In the genomic region with DNA sequence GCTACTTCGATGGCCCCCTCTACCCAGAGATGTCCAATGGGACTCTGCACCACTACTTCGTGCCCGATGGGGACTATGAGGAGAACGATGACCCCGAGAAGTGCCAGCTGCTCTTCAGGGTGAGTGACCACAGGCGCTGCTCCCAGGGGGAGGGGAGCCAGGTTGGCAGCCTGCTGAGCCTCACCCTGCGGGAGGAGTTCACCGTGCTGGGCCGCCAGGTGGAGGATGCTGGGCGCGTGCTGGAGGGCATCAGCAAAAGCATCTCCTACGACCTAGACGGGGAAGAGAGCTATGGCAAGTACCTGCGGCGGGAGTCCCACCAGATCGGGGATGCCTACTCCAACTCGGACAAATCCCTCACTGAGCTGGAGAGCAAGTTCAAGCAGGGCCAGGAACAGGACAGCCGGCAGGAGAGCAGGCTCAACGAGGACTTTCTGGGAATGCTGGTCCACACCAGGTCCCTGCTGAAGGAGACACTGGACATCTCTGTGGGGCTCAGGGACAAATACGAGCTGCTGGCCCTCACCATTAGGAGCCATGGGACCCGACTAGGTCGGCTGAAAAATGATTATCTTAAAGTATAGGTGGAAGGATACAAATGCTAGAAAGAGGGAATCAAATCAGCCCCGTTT, we compare ENCODE assay signal across 9 cellular contexts. TPM values are rescaled to one million over a fixed set of nuclear protein-coding genes. Genes with fewer than 3 reads are reported as not detected.
DNase-seq lines count a peak whose midpoint lies in the region; ATAC-seq and TF ChIP-seq lines count a peak whose summit lies in the region.
"Had no signal": no experiment of that assay in that cellular context is flagged by ENCODE, and none has a peak within 500 bp of the region (broad histone marks: within the 10 kb centered on the region; RNA-seq: fewer than 3 reads in every experiment).

No MANE protein-coding gene starts in this region.

- TF ChIP-seq CTCF in mammary epithelial cell (conservative IDR thresholded peaks at IDR 0.05 in 1 of 2, IDR thresholded peaks at IDR 0.05 in 1 of 2; ENCODE audit: extremely low read depth in 1 of 2, insufficient read depth in 1 of 2, low read depth in 1 of 2, low read length in 2 of 2) (no peak), psoas muscle (IDR thresholded peaks at IDR 0.05) (no peak)

- DNase-seq in mammary epithelial cell (no peak), psoas muscle (peak; percentile 31 to 58), HK-2 (ENCODE audit: unreplicated experiment) (no peak)
- no peak for DNase-seq in activated CD8-positive, alpha-beta T cell treated with anti-CD3 and anti-CD28 coated beads, Interleukin-2, amount 10 ng/mL, durations not matched to agents 7 days and 5 days
- DNase-seq: CD8-positive, alpha-beta T cell had no signal

- H3K27me3 ChIP-seq in mammary epithelial cell (ENCODE audit: insufficient read depth, low read length) = no peaks in the 10 kb centered on the region
- peaks cover 8% of the 10 kb centered on the region for H3K27me3 ChIP-seq in iPS-18a (ENCODE audit: control insufficient read depth, insufficient read depth, low read length)
- no peaks in the 10 kb centered on the region for H3K27me3 ChIP-seq in psoas muscle (ENCODE audit: insufficient read depth in 3 of 3, low read length in 2 of 3)

- intact Hi-C loops in mammary epithelial cell (cut with micrococcal nuclease) (no loop called here), psoas muscle (cut with DNase I) (no loop called here)

- peaks cover 3% of the 10 kb centered on the region for H3K9me3 Mint-ChIP-seq in activated CD8-positive, alpha-beta T cell treated with anti-CD3 and anti-CD28 coated beads, Interleukin-2, amount 10 ng/mL, durations not matched to agents 7 days and 5 days (ENCODE audit: insufficient read depth)
- H3K9me3 Mint-ChIP-seq: CD8-positive, alpha-beta T cell had no signal

- H3K4me3 ChIP-seq in mammary epithelial cell (replicated peaks in 1 of 3; ENCODE audit: insufficient read depth in 1 of 3, low read depth in 2 of 3, low read length in 3 of 3) (peak overlapping the region in 2 of 3 experiments; percentile 57 to 75), iPS-18a (ENCODE audit: low read length) (peak overlapping the region; percentile 45), psoas muscle (peak overlapping the region; percentile 66)

- H3K4me2 ChIP-seq in mammary epithelial cell (ENCODE audit: insufficient read depth, low read depth, low read length) = peak overlapping the region; percentile 96

- in situ Hi-C loops in mammary epithelial cell (cut with MboI; ENCODE audit: low sequenced_read_pairs in 2 of 2) = no loop called here

- H3K27me3 Mint-ChIP-seq in activated CD8-positive, alpha-beta T cell treated with anti-CD3 and anti-CD28 coated beads, Interleukin-2, amount 10 ng/mL, durations not matched to agents 7 days and 5 days (ENCODE audit: low read depth) = no peaks in the 10 kb centered on the region

- no peaks in the 10 kb centered on the region for H4K20me1 ChIP-seq in mammary epithelial cell (ENCODE audit: insufficient read depth, low read length)

- peak overlapping the region; percentile 46; the same call in 1 of the 2 replicates for H3K9ac ChIP-seq in ES-I3 (ENCODE audit: low read depth, low read length)
- no peak overlapping the region for H3K9ac ChIP-seq in mammary epithelial cell (ENCODE audit: insufficient read depth, low read length)
- no peak overlapping the region for H3K9ac ChIP-seq in iPS-18a (ENCODE audit: low read length)

- POLR2A ChIA-PET in activated CD8-positive, alpha-beta T cell treated with anti-CD3 and anti-CD28 coated beads, Interleukin-2, amount 10 ng/mL, durations not matched to agents 7 days and 5 days (lab: Charles Lee) = no interaction called here

- H3K79me2 ChIP-seq in mammary epithelial cell (ENCODE audit: insufficient read depth, low read length) = no peaks in the 10 kb centered on the region

- dilution Hi-C loops in mammary epithelial cell (cut with HindIII; ENCODE audit: low sequenced_read_pairs) = no loop called here

- no peaks in the 10 kb centered on the region for H3K4me1 Mint-ChIP-seq in activated CD8-positive, alpha-beta T cell treated with anti-CD3 and anti-CD28 coated beads, Interleukin-2, amount 10 ng/mL, durations not matched to agents 7 days and 5 days (ENCODE audit: low read depth)

- H3K9me3 ChIP-seq in ES-I3 (ENCODE audit: control insufficient read depth, insufficient read depth, low read length) (no peaks in the 10 kb centered on the region), mammary epithelial cell (replicated peaks; ENCODE audit: insufficient read depth, low read length) (no peaks in the 10 kb centered on the region), iPS-18a (ENCODE audit: control insufficient read depth, low read depth, low read length) (no peaks in the 10 kb centered on the region), psoas muscle (no peaks in the 10 kb centered on the region)

- no TSS peak for BruUV-seq in mammary epithelial cell (replicated peaks; lab: Mats Ljungman, UMichigan)

- H3K27ac ChIP-seq in mammary epithelial cell (ENCODE audit: insufficient read depth, low read depth, low read length) (no peak overlapping the region), iPS-18a (ENCODE audit: low read length) (no peak overlapping the region), psoas muscle (peak overlapping the region; percentile 50)

- CTCF ChIA-PET in mammary epithelial cell (lab: Charles Lee; ENCODE audit: low non-redundant PET) = no interaction called here
- CTCF ChIA-PET in activated CD8-positive, alpha-beta T cell treated with anti-CD3 and anti-CD28 coated beads, Interleukin-2, amount 10 ng/mL, durations not matched to agents 7 days and 5 days (lab: Charles Lee) = no interaction called here

- no peak overlapping the region for H3K27ac Mint-ChIP-seq in activated CD8-positive, alpha-beta T cell treated with anti-CD3 and anti-CD28 coated beads, Interleukin-2, amount 10 ng/mL, durations not matched to agents 7 days and 5 days
- H3K27ac Mint-ChIP-seq: CD8-positive, alpha-beta T cell had no signal

- peak; percentile 27 to 57 (median 43) for ATAC-seq in psoas muscle
- no peak for ATAC-seq in activated CD8-positive, alpha-beta T cell treated with anti-CD3 and anti-CD28 coated beads, Interleukin-2, amount 10 ng/mL, durations not matched to agents 7 days and 5 days
- no peak for ATAC-seq in HG02870 (IDR thresholded peaks at IDR 0.05; ENCODE audit: unreplicated experiment)
- no peak for ATAC-seq in GM18867 (IDR thresholded peaks at IDR 0.05; ENCODE audit: unreplicated experiment)
- ATAC-seq: CD8-positive, alpha-beta T cell had no signal

- H3K36me3 ChIP-seq in ES-I3 (ENCODE audit: insufficient read depth, low read length) = no peaks in the 10 kb centered on the region
- no peaks in the 10 kb centered on the region for H3K36me3 ChIP-seq in mammary epithelial cell (ENCODE audit: insufficient read depth, low read length)
- H3K36me3 ChIP-seq in iPS-18a (ENCODE audit: control insufficient read depth, low read depth, low read length) = no peaks in the 10 kb centered on the region
- no peaks in the 10 kb centered on the region for H3K36me3 ChIP-seq in psoas muscle (ENCODE audit: insufficient read depth in 1 of 2, low read depth in 1 of 2)

- H2AFZ ChIP-seq in mammary epithelial cell (ENCODE audit: low read depth, low read length) = peak overlapping the region; percentile 94

- H3K4me1 ChIP-seq in ES-I3 (ENCODE audit: insufficient read depth, low read length) = no peaks in the 10 kb centered on the region
- peaks cover 21% of the 10 kb centered on the region for H3K4me1 ChIP-seq in mammary epithelial cell (ENCODE audit: insufficient read depth, low read length)
- H3K4me1 ChIP-seq in iPS-18a (ENCODE audit: control insufficient read depth, low read depth, low read length) = peaks cover 4% of the 10 kb centered on the region
- H3K4me1 ChIP-seq in psoas muscle = peaks cover 3% of the 10 kb centered on the region

- no peak overlapping the region for H3K4me3 Mint-ChIP-seq in activated CD8-positive, alpha-beta T cell treated with anti-CD3 and anti-CD28 coated beads, Interleukin-2, amount 10 ng/mL, durations not matched to agents 7 days and 5 days
- H3K4me3 Mint-ChIP-seq: CD8-positive, alpha-beta T cell had no signal

- 93% methylated on average over 13 of the region's 23 CpGs for WGBS in mammary epithelial cell (ENCODE audit: low coverage, missing lambda C conversion rate)
- 29 to 42% (median 33%) methylated on average over 23 of the region's 23 CpGs for WGBS in psoas muscle, 3 donors

- no peaks in the 10 kb centered on the region for H3K36me3 Mint-ChIP-seq in activated CD8-positive, alpha-beta T cell treated with anti-CD3 and anti-CD28 coated beads, Interleukin-2, amount 10 ng/mL, durations not matched to agents 7 days and 5 days (ENCODE audit: low read depth)
- H3K36me3 Mint-ChIP-seq: CD8-positive, alpha-beta T cell had no signal

RNA-seq across cellular contexts. Expression of gene FIBIN, which starts 0.8 kb away (rescaled TPM):
- 10 to 100 TPM in 1 of 2 donors, 1 to 10 TPM in 1; 3.4 to 18.0 TPM for total RNA-seq in mammary epithelial cell
- polyA plus RNA-seq in mammary epithelial cell = 0.77 TPM
- not detected for polyA minus RNA-seq in mammary epithelial cell
- 1 to 10 TPM; 3.0 to 8.9 (median 5.1) TPM for total RNA-seq in psoas muscle
- polyA plus RNA-seq in psoas muscle = 1 to 10 TPM; 4.0 to 7.2 (median 4.9) TPM
- total RNA-seq in activated CD8-positive, alpha-beta T cell treated with anti-CD3 and anti-CD28 coated beads, Interleukin-2, amount 10 ng/mL, durations not matched to agents 7 days and 5 days = not detected
- total RNA-seq: CD8-positive, alpha-beta T cell had no signal

RNA-seq across cellular contexts. Expression of gene BBOX1, which starts 45.9 kb away (rescaled TPM):
- total RNA-seq in mammary epithelial cell = 1 to 10 TPM; 1.9 to 2.0 TPM
- 0.37 TPM for polyA plus RNA-seq in mammary epithelial cell
- polyA minus RNA-seq in mammary epithelial cell = not detected
- under 1 TPM in 1 of 4 donors, not detected in 3; 0.79 TPM for total RNA-seq in psoas muscle
- under 1 TPM in 2 of 3 donors, not detected in 1; 0.07 to 0.10 TPM for polyA plus RNA-seq in psoas muscle
- total RNA-seq in activated CD8-positive, alpha-beta T cell treated with anti-CD3 and anti-CD28 coated beads, Interleukin-2, amount 10 ng/mL, durations not matched to agents 7 days and 5 days = not detected
- total RNA-seq: CD8-positive, alpha-beta T cell had no signal

Comparison
In these comparisons a context has a peak if more than half of its experiments do, and no peak if none do; other contexts are left out.
1. DNase-seq: peak in psoas muscle (2 of 2); none in mammary epithelial cell (single experiment), activated CD8-positive, alpha-beta T cell treated with anti-CD3 and anti-CD28 coated beads, Interleukin-2, amount 10 ng/mL, durations not matched to agents 7 days and 5 days (single experiment) and HK-2 (single experiment).
2. ATAC-seq: peak in psoas muscle (4 of 4); none in activated CD8-positive, alpha-beta T cell treated with anti-CD3 and anti-CD28 coated beads, Interleukin-2, amount 10 ng/mL, durations not matched to agents 7 days and 5 days (single experiment), HG02870 (single experiment) and GM18867 (single experiment).
3. Peak in every context shown above with its lines, with median percentiles within 50 percentile points of each other: H3K4me3 ChIP-seq.